In genomic region chr7:2821161-2821841, GRCh38 we compare ENCODE assay signal across 8 cellular contexts. TPM values are rescaled to one million over a fixed set of nuclear protein-coding genes. Genes with fewer than 3 reads are reported as not detected.
A peak's percentile ranks its signal among the peaks of the same experiment; 100 is the strongest.
DNase-seq lines count a peak whose midpoint lies in the region; ATAC-seq, FAIRE-seq and TF ChIP-seq lines count a peak whose summit lies in the region.

No MANE protein-coding gene starts in this region.

- peak overlapping the region in 2 of 11 experiments; percentile 4 to 26; a peak in 4 of 22 replicates for H3K9ac ChIP-seq in BLaER1 treated with 17β-estradiol and CSF1 and Interleukin-3, amounts not matched to agents 10 nM and 100 nM
- H3K9ac ChIP-seq in Karpas-422 (ENCODE audit: low read length) (no peak overlapping the region), K562 (ENCODE audit: insufficient read depth in 1 of 2, low read depth in 2 of 2, low read length in 2 of 2) (no peak overlapping the region)

- intact Hi-C loops in K562 (cut with micrococcal nuclease): no loop called here
- intact Hi-C loops in lower lobe of right lung (cut with DNase I): no loop called here

- WGBS in K562 (ENCODE audit: insufficient coverage, low coverage, missing lambda C conversion rate): 52% methylated on average over 12 of the region's 12 CpGs

- in situ Hi-C loops in K562 (cut with MboI): no loop called here

- peaks cover 0 to 27% (median 10%) of the 10 kb centered on the region in 11 experiments; a peak in 5 of 22 replicates for H3K36me3 ChIP-seq in BLaER1 treated with 17β-estradiol and CSF1 and Interleukin-3, amounts not matched to agents 10 nM and 100 nM
- H3K36me3 ChIP-seq in Karpas-422 (ENCODE audit: insufficient read depth, low read length): no peaks in the 10 kb centered on the region
- H3K36me3 ChIP-seq in K562 (ENCODE audit: control insufficient read depth, insufficient read depth, low read length): no peaks in the 10 kb centered on the region
- no peaks in the 10 kb centered on the region for H3K36me3 ChIP-seq in lower lobe of right lung

- H3K4me3 ChIP-seq in BLaER1 treated with 17β-estradiol and CSF1 and Interleukin-3, amounts not matched to agents 10 nM and 100 nM: no peak overlapping the region
- H3K4me3 ChIP-seq in Karpas-422 (ENCODE audit: low read length): no peak overlapping the region
- no peak overlapping the region for H3K4me3 ChIP-seq in K562
- H3K4me3 ChIP-seq in lower lobe of right lung: no peak overlapping the region

- TF ChIP-seq POLR2A in K562 (conservative IDR thresholded peaks at IDR 0.05): no peak

- no peak overlapping the region for H2AFZ ChIP-seq in Karpas-422 (ENCODE audit: low read length)
- no peak overlapping the region for H2AFZ ChIP-seq in K562 (ENCODE audit: low read depth, low read length)

- no peaks in the 10 kb centered on the region for H3K9me2 ChIP-seq in Karpas-422 (replicated peaks; ENCODE audit: insufficient read depth, low read length)

- POLR2A ChIA-PET in K562 (lab: Yijun Ruan, JAX): no interaction called here

- ATAC-seq in K562 (peak; percentile 50; the same call in 1 of the 3 replicates), lower lobe of right lung (peak; percentile 47 to 72)

- H4K20me1 ChIP-seq in BLaER1 treated with 17β-estradiol and CSF1 and Interleukin-3, amounts not matched to agents 10 nM and 100 nM: peaks cover 37 to 96% (median 76%) of the 10 kb centered on the region in 11 experiments; a peak in 17 of 22 replicates
- H4K20me1 ChIP-seq in Karpas-422 (ENCODE audit: insufficient read depth, low read depth, low read length) (peaks cover 60% of the 10 kb centered on the region), K562 (replicated peaks; ENCODE audit: control insufficient read depth, insufficient read depth, low read length) (peaks cover 8% of the 10 kb centered on the region)

- TF ChIP-seq EP300 in K562 (IDR thresholded peaks at IDR 0.05; ENCODE audit: low read length): no peak

- H3K79me2 ChIP-seq in Karpas-422 (ENCODE audit: low read length) (no peaks in the 10 kb centered on the region), K562 (ENCODE audit: control insufficient read depth, insufficient read depth, low read length) (peaks cover 36% of the 10 kb centered on the region)

- TF ChIP-seq CTCF in K562 (IDR thresholded peaks at IDR 0.05 in 2 of 3, conservative IDR thresholded peaks at IDR 0.05 in 1 of 3; ENCODE audit: insufficient read depth in 2 of 3, low read depth in 1 of 3, low read length in 3 of 3) (peak in 2 of 3 experiments; percentile 23 to 24; a peak in 1 of 6 replicates), lower lobe of right lung (IDR thresholded peaks at IDR 0.05) (no peak)

- FAIRE-seq in GM19239 (lab: Jason Lieb, UNC): peak; percentile 76
- FAIRE-seq in K562 (lab: Jason Lieb, UNC): no peak

- BruUV-seq in K562 (replicated peaks; lab: Mats Ljungman, UMichigan): no TSS peak

- H3K9me3 ChIP-seq in BLaER1 treated with 17β-estradiol and CSF1 and Interleukin-3, amounts not matched to agents 10 nM and 100 nM (replicated peaks in 1 of 11): no peaks in the 10 kb centered on the region
- no peaks in the 10 kb centered on the region for H3K9me3 ChIP-seq in Karpas-422 (ENCODE audit: low read length)
- no peaks in the 10 kb centered on the region for H3K9me3 ChIP-seq in K562 (replicated peaks; ENCODE audit: control insufficient read depth, insufficient read depth, low read depth, low read length)
- H3K9me3 ChIP-seq in lower lobe of right lung: no peaks in the 10 kb centered on the region

- H3K9me1 ChIP-seq in K562 (ENCODE audit: control insufficient read depth, insufficient read depth, low read length): no peaks in the 10 kb centered on the region

- CTCF ChIA-PET in K562 (lab: Yijun Ruan, JAX; ENCODE audit: low intra/inter-chr PET ratio): no interaction called here

- H3K4me2 ChIP-seq in BLaER1 treated with 17β-estradiol and CSF1 and Interleukin-3, amounts not matched to agents 10 nM and 100 nM: peak overlapping the region; percentile 50 to 98 (median 67)
- H3K4me2 ChIP-seq in Karpas-422 (ENCODE audit: low read depth, low read length, poor library complexity, severe bottlenecking) (peak overlapping the region; percentile 49), K562 (ENCODE audit: insufficient read depth, low read length) (no peak overlapping the region)

- no peaks in the 10 kb centered on the region; a peak in 1 of 22 replicates for H3K27me3 ChIP-seq in BLaER1 treated with 17β-estradiol and CSF1 and Interleukin-3, amounts not matched to agents 10 nM and 100 nM
- no peaks in the 10 kb centered on the region for H3K27me3 ChIP-seq in Karpas-422 (ENCODE audit: low read length)
- H3K27me3 ChIP-seq in K562 (ENCODE audit: control insufficient read depth in 2 of 2, insufficient read depth in 2 of 2, low read length in 2 of 2): no peaks in the 10 kb centered on the region
- H3K27me3 ChIP-seq in lower lobe of right lung (ENCODE audit: low read depth): no peaks in the 10 kb centered on the region

- peak overlapping the region in 10 of 11 experiments; percentile 13 to 63 (median 46); a peak in 15 of 22 replicates for H3K27ac ChIP-seq in BLaER1 treated with 17β-estradiol and CSF1 and Interleukin-3, amounts not matched to agents 10 nM and 100 nM
- H3K27ac ChIP-seq in Karpas-422 (ENCODE audit: low read length) (no peak overlapping the region), K562 (ENCODE audit: extremely low read depth, low read depth, low read length) (no peak overlapping the region), lower lobe of right lung (peak overlapping the region; percentile 46)

- peaks cover 61 to 99% (median 94%) of the 10 kb centered on the region in 10 experiments for H3K4me1 ChIP-seq in BLaER1 treated with 17β-estradiol and CSF1 and Interleukin-3, amounts not matched to agents 10 nM and 100 nM
- H3K4me1 ChIP-seq in Karpas-422 (ENCODE audit: low read length) (peaks cover 28% of the 10 kb centered on the region), K562 (replicated peaks in 1 of 2; ENCODE audit: control insufficient read depth in 2 of 2, insufficient read depth in 2 of 2, low read length in 2 of 2) (peaks cover 0 to 4% of the 10 kb centered on the region in 2 experiments; a peak in 3 of 5 replicates), lower lobe of right lung (peaks cover 78% of the 10 kb centered on the region)

- no peak for DNase-seq in GM19239 (ENCODE audit: insufficient read length, low spot score)
- DNase-seq in Karpas-422: no peak
- no peak for DNase-seq in K562 (ENCODE audit: extremely low read depth in 1 of 4, low spot score in 3 of 4)
- no peak for DNase-seq in lower lobe of right lung
- no peak for DNase-seq in NCI-H524 treated with DMSO at 0.1 percent for 48 hours (lab: John Stamatoyannopoulos, UW)
- DNase-seq in stimulated activated naive CD4-positive, alpha-beta T cell (lab: John Stamatoyannopoulos, UW): no peak
- DNase-seq in 8988T: no peak

- 0 out of 4 replicates have a peak, but pooled peaks of 1 of the 2 experiments have one; percentile 4 for TF ChIP-seq RAD21 in K562 (CRISPR knock-in tag; conservative IDR thresholded peaks at IDR 0.05 in 1 of 2, IDR thresholded peaks at IDR 0.05 in 1 of 2)

TF ChIP-seq in K562, 482 proteins besides CTCF, POLR2A, EP300 and RAD21 (continues in another document):
- TF ChIP-seq SMARCE1 (IDR thresholded peaks at IDR 0.05): no peak
- TF ChIP-seq MAFG (tag; conservative IDR thresholded peaks at IDR 0.05): peak; percentile 44; the same call in 1 of the 2 replicates
- TF ChIP-seq CHAMP1 (IDR thresholded peaks at IDR 0.05): no peak
- peak; percentile 57; the same call in 1 of the 2 replicates for TF ChIP-seq MAFF (IDR thresholded peaks at IDR 0.05; ENCODE audit: low read length)
- TF ChIP-seq RBM25 (IDR thresholded peaks at IDR 0.05; ENCODE audit: low read depth, low read length, severe bottlenecking): no peak

RNA-seq across cellular contexts. Expression of gene GNA12, which starts 22.8 kb away (rescaled TPM):
- 3.1 and 8.1 TPM in 2 replicates for total RNA-seq in Karpas-422 (2014; rRNA removed; shearing (Covaris generic); ENCODE audit: low replicate concordance)
- 34.3 and 48.1 TPM in 2 replicates for total RNA-seq in K562 (2011; cell fraction: chromatin; rRNA removed; ENCODE audit: low replicate concordance)
- 27.5 and 29.5 TPM in 2 replicates for total RNA-seq in K562 (2011; cell fraction: nucleolus; rRNA removed)
- total RNA-seq in K562 (2011; cell fraction: nucleoplasm; rRNA removed): 23.2 and 24.7 TPM in 2 replicates
- total RNA-seq in K562 (2014; rRNA removed) (3.6 and 6.3 TPM in 2 replicates), K562 (2014; rRNA removed; fragmentation: Illumina TruSeq; extraction: Trizol) (6.6 and 8.4 TPM in 2 replicates), K562 (2015; rRNA removed; fragmentation: Illumina TruSeq; extraction: Trizol) (9.2 and 9.6 TPM in 2 replicates), K562 (2021) (24.5 and 25.0 TPM in 2 replicates), lower lobe of right lung (41.6 TPM)
- polyA plus RNA-seq in K562 (2011; rRNA removed) (32.7 and 34.2 TPM in 2 replicates), K562 (2014; fragmentation: Illumina TruSeq; extraction: Trizol) (19.4 and 20.7 TPM in 2 replicates), K562 (2014; fragmentation: Nextera tagmentation; extraction: Ambion mirVana) (1 to 10 TPM in 1 of 2 experiments, under 1 TPM in 1; 0.65 to 2.2 TPM), K562 (2014; rRNA removed) (16.4 and 18.3 TPM in 2 replicates)
- 30.5 and 36.3 TPM in 2 replicates for polyA plus RNA-seq in K562 (2011; cell fraction: cytosol; rRNA removed)
- 18.5 and 19.3 TPM in 2 replicates for polyA plus RNA-seq in K562 (2011; cell fraction: nucleus; rRNA removed)
- 18.1 and 31.2 TPM in 2 replicates for polyA plus RNA-seq in K562 (2012)
- 30.0 and 50.8 TPM in 2 replicates for polyA minus RNA-seq in K562 (2011; rRNA and poly(A)+ RNA removed)
- 22.2 and 27.2 TPM in 2 replicates for polyA minus RNA-seq in K562 (2011; cell fraction: cytosol; rRNA and poly(A)+ RNA removed)
- polyA minus RNA-seq in K562 (2011; cell fraction: nucleus; rRNA and poly(A)+ RNA removed): 6.3 and 10.7 TPM in 2 replicates

Comparison
In these comparisons a context has a peak if more than half of its experiments do, and no peak if none do; other contexts are left out.
1. H3K27ac ChIP-seq: peak in BLaER1 treated with 17β-estradiol and CSF1 and Interleukin-3, amounts not matched to agents 10 nM and 100 nM (10 of 11) and lower lobe of right lung (single experiment); none in Karpas-422 (single experiment) and K562 (single experiment).